Comparison of ENCODE assay signal across 1 cellular context in the genomic region with DNA sequence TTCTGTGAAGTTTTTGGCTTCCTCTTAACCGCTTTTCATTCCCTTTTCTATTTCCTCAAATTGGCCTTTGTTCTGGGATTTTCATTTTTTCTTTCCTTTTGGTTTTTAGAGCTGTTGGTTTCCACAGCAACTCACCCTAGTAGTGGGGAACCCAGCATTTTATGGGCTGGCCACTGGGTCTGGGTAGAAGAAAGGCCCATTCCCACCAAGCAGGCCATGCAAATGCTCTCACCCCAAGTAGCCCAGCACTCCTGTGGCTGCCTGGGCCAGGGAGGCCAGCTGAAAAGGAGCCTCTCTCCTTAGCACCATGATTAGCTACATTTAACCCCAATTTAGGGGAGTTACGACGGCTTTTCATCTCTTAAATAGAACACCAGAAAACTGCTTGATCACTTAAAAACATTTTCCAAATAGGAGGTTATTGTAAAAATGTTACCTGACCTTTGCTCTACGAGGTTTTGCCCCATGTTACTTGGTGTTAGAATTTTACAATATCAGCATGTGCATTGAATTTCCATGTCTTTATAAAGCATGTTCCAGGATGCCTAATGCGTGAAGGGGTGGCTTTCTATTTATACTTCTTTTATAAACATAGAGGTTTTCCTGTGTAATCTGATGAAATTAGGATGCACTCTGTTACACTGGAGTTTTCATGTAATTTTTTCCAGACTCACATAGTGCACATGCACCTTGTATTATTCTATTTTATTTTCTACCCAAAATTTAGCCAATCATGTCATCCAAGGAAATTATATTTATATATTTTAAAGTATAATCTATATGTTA.
TF ChIP-seq lines count a peak whose summit lies in the region.

No MANE protein-coding gene starts in this region.

TF ChIP-seq in GM23338, 12 proteins besides CTCF, POLR2A, EP300 and RAD21 (continued from another document):
- TF ChIP-seq ZNF462 (CRISPR knock-in tag; IDR thresholded peaks at IDR 0.05) = no peak
- no peak for TF ChIP-seq EZH2phosphoT487 (IDR thresholded peaks at IDR 0.05; ENCODE audit: unreplicated experiment)
